ENCODE assay signal across 18 cellular contexts in the genomic region with DNA sequence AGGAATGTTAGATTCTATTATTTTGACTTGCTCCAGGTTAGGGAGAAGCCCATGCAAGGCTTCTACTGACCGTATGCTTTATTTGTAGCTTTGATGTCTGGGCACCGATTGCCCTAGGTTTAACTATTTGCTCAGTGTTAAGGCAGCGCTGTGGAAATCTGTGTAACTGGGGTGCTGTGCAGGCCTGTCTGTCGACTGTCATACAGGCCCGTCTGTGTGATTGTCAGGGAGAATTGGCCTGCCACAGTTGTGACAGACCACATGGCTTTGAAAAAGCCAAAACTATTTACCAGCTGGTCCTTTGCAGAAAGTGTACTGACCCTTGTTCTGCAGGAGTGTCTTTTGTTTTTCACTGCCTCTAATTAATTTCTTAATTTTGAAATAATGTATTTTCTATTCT.
"Had no signal": no experiment of that assay in that cellular context is flagged by ENCODE, and none has a peak within 500 bp of the region (broad histone marks: within the 10 kb centered on the region; RNA-seq: fewer than 3 reads in every experiment).

No MANE protein-coding gene starts in this region.

- H3K27ac ChIP-seq: coronary artery, heart left ventricle, left lung, lower lobe of right lung, neutrophil, right atrium auricular region, tibial artery, upper lobe of right lung, vagina had no signal

- H3K27me3 ChIP-seq: right atrium auricular region, upper lobe of right lung, vagina had no signal

- H3K36me3 ChIP-seq: heart left ventricle, left lung, lower lobe of right lung, neutrophil, right atrium auricular region, tibial artery, upper lobe of right lung, vagina had no signal

- H3K4me2 ChIP-seq: smooth muscle cell had no signal

- H3K4me3 ChIP-seq: coronary artery, heart left ventricle, left lung, lower lobe of right lung, right atrium auricular region, smooth muscle cell, tibial artery, upper lobe of right lung, vagina had no signal

- DNase-seq: effector CD4-positive, alpha-beta T cell; endodermal cell; erythroblast; foreskin melanocyte; heart left ventricle; hippocampal formation; kidney glomerular epithelial cell; left lung; lower lobe of right lung; stimulated activated CD4-positive, alpha-beta T cell treated with anti-CD3 and anti-CD28 coated beads, Interleukin-2, amount 100 ng/mL, for 48 hours; stimulated activated naive CD8-positive, alpha-beta T cell treated with anti-CD3 and anti-CD28 coated beads, Interleukin-15, Interleukin-2, amounts not matched to agents 100 U/mL and 50 U/mL, for 24 hours; tibial artery; upper lobe of right lung had no signal

- H3K4me1 ChIP-seq: right atrium auricular region, upper lobe of right lung, vagina had no signal

- ATAC-seq: heart left ventricle; left lung; lower lobe of right lung; stimulated activated naive CD8-positive, alpha-beta T cell treated with anti-CD3 and anti-CD28 coated beads, Interleukin-15, Interleukin-2, amounts not matched to agents 100 U/mL and 50 U/mL, for 24 hours; upper lobe of right lung had no signal

- H3K9me3 ChIP-seq: heart left ventricle, left lung, lower lobe of right lung, neutrophil, right atrium auricular region, tibial artery, upper lobe of right lung, vagina had no signal
